ENCODE assay signal across 11 cellular contexts in the genomic region with DNA sequence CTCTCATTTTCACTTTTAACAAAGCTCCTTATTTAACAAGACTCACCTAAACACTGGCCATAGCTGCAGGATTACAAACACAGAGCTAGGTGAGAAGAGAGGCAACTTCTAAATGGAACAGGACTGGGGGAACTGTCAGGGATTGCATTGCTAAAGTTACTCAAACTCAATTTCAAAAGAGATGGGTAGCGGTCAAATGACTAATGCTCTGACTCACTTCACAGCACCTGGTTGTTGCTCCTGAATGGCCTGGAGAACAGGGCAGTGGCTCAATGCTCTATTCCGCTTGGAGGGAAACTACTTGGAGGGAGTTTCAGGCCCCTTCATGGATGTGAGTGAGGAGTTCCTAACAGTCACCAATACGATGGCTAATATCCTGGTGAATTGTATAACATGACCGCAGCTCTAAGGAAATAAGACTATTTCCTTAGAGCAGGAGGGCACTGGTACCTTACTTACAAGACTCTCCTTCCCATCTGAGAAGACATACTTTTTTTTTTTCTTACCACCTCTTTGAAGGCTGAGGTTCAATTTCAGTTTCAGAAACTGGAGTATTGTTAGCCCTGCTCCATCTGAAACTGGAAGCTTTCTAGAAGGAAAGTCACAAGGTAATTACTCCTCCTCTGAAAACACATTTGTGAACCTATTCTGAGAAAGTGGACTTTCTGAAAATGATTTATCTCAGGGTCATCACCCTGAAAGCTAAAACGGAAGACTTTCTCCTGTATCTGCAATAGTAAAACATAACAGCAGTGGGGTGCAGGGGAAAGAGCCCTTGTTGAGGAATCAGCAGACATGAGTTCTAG. TPM values are rescaled to one million over a fixed set of nuclear protein-coding genes. Genes with fewer than 3 reads are reported as not detected.
DNase-seq lines count a peak whose midpoint lies in the region; ATAC-seq, FAIRE-seq and TF ChIP-seq lines count a peak whose summit lies in the region.
"Had no signal": no experiment of that assay in that cellular context is flagged by ENCODE, and none has a peak within 500 bp of the region (broad histone marks: within the 10 kb centered on the region; RNA-seq: fewer than 3 reads in every experiment).

No MANE protein-coding gene starts in this region.

- no peaks in the 10 kb centered on the region for H3K36me3 ChIP-seq in keratinocyte (ENCODE audit: control insufficient read depth in 2 of 2, extremely low read depth in 1 of 2, insufficient read depth in 2 of 2, low read length in 2 of 2)

- H3K9ac ChIP-seq in keratinocyte (ENCODE audit: control insufficient read depth, extremely low read depth, insufficient read depth, low read length): no peak overlapping the region

- DNase-seq in HK-2 (ENCODE audit: unreplicated experiment) (peak; percentile 30), keratinocyte (ENCODE audit: low read depth, low spot score) (peak; percentile 30), NCI-H446 (lab: John Stamatoyannopoulos, UW) (no peak), inferior parietal cortex (ENCODE audit: extremely low spot score) (no peak), T-helper 2 cell (no peak)
- DNase-seq: DMS79, NCI-H2171 treated with DMSO at 0.1 percent for 48 hours had no signal

- TF ChIP-seq CTCF in keratinocyte (optimal IDR thresholded peaks at IDR 0.05 in 1 of 3, IDR thresholded peaks at IDR 0.05 in 1 of 3, conservative IDR thresholded peaks at IDR 0.05 in 1 of 3; ENCODE audit: extremely low read depth in 1 of 3, insufficient read depth in 2 of 3, low read length in 3 of 3): no peak

- H3K79me2 ChIP-seq in keratinocyte (ENCODE audit: control insufficient read depth, insufficient read depth, low read length): no peaks in the 10 kb centered on the region

- FAIRE-seq in keratinocyte (lab: Jason Lieb, UNC): peak; percentile 98
- FAIRE-seq: TTC549 had no signal

- no peak overlapping the region for H3K4me3 ChIP-seq in keratinocyte (ENCODE audit: control insufficient read depth in 2 of 3, extremely low read depth in 1 of 3, insufficient read depth in 2 of 3, low read depth in 1 of 3, low read length in 3 of 3)

- dilution Hi-C loops in keratinocyte (cut with MboI; ENCODE audit: extremely low pct_ligation_motif_present, low sequenced_read_pairs): no loop called here

- H4K20me1 ChIP-seq in keratinocyte (ENCODE audit: control insufficient read depth, extremely low read depth, insufficient read depth, low read length): no peaks in the 10 kb centered on the region

- peaks cover 13% of the 10 kb centered on the region for H3K4me1 ChIP-seq in keratinocyte (ENCODE audit: control insufficient read depth, extremely low read depth, insufficient read depth, low read length)

- no peaks in the 10 kb centered on the region for H3K27me3 ChIP-seq in keratinocyte (ENCODE audit: control insufficient read depth, extremely low read depth, insufficient read depth, low read length)

- peak; percentile 69 for ATAC-seq in GM18519 (IDR thresholded peaks at IDR 0.05; ENCODE audit: low FRiP score, unreplicated experiment)
- peak; percentile 90 for ATAC-seq in GM21717 (IDR thresholded peaks at IDR 0.05; ENCODE audit: unreplicated experiment)
- no peak for ATAC-seq in HG03045 (IDR thresholded peaks at IDR 0.05; ENCODE audit: unreplicated experiment)

- no peaks in the 10 kb centered on the region for H3K9me1 ChIP-seq in keratinocyte (ENCODE audit: control insufficient read depth, extremely low read depth, insufficient read depth, low read length)

- H3K27ac ChIP-seq in keratinocyte (ENCODE audit: control insufficient read depth, insufficient read depth, low read length): peak overlapping the region; percentile 23

- no peak overlapping the region for H2AFZ ChIP-seq in keratinocyte (ENCODE audit: control insufficient read depth, low read length)

- peak overlapping the region; percentile 42 for H3K4me2 ChIP-seq in keratinocyte (ENCODE audit: control insufficient read depth, extremely low read depth, insufficient read depth, low read depth, low read length)

- H3K9me3 ChIP-seq in keratinocyte (ENCODE audit: control insufficient read depth, low read depth, low read length): no peaks in the 10 kb centered on the region

RNA-seq across cellular contexts. Expression of gene DPT, which starts 9.5 kb away (rescaled TPM):
- not detected in 3 replicates for polyA plus RNA-seq in keratinocyte
- polyA plus RNA-seq in keratinocyte (2011; ENCODE audit: low read depth): not detected
- not detected in 2 replicates for polyA plus RNA-seq in keratinocyte (2011; cell fraction: cytosol; rRNA removed)
- polyA plus RNA-seq in keratinocyte (2011; cell fraction: nucleus; rRNA removed): not detected in 2 replicates
- polyA plus RNA-seq in keratinocyte (2012; ENCODE audit: low replicate concordance): not detected in 2 replicates
- polyA minus RNA-seq in keratinocyte: not detected in 3 replicates
- polyA minus RNA-seq in keratinocyte (2011; cell fraction: cytosol; rRNA and poly(A)+ RNA removed): not detected
- polyA minus RNA-seq in keratinocyte (2011; cell fraction: nucleus; rRNA and poly(A)+ RNA removed): not detected in 2 replicates

Comparison
In these comparisons a context has a peak if more than half of its experiments do, and no peak if none do; other contexts are left out.
1. DNase-seq: peak in HK-2 (single experiment) and keratinocyte (single experiment); none in NCI-H446 (0 of 2), inferior parietal cortex (single experiment) and T-helper 2 cell (0 of 5).